Comparison of ENCODE assay signal across 20 cellular contexts in genomic region chr6:151121900-151122299, GRCh38.
DNase-seq lines count a peak whose midpoint lies in the region; ATAC-seq and TF ChIP-seq lines count a peak whose summit lies in the region.
"Had no signal": no experiment of that assay in that cellular context is flagged by ENCODE, and none has a peak within 500 bp of the region (broad histone marks: within the 10 kb centered on the region; RNA-seq: fewer than 3 reads in every experiment).

No MANE protein-coding gene starts in this region.

- H3K9me3 Mint-ChIP-seq in stimulated activated memory B cell treated with anti-CD40 and anti-IgM and Interleukin-4, amounts not matched to agents 10 μg/mL and 1 μg/mL and 100 μg/mL, for 72 hours: peaks cover under 1% of the 10 kb centered on the region
- H3K9me3 Mint-ChIP-seq in type B pancreatic cell: peaks cover 5% of the 10 kb centered on the region
- H3K9me3 Mint-ChIP-seq: activated B cell treated with CpG ODN at 0.5 μM for 24 hours; CD4-positive, CD25-positive, alpha-beta regulatory T cell had no signal

- in situ Hi-C loops in G401 (cut with HindIII; ENCODE audit: low sequenced_read_pairs): no loop called here

- TF ChIP-seq CTCF in fibroblast of mammary gland (conservative IDR thresholded peaks at IDR 0.05; ENCODE audit: control insufficient read depth, insufficient read depth, low read depth, low read length) (no peak), type B pancreatic cell (conservative IDR thresholded peaks at IDR 0.05) (no peak)

- H3K4me3 Mint-ChIP-seq in stimulated activated memory B cell treated with anti-CD40 and anti-IgM and Interleukin-4, amounts not matched to agents 10 μg/mL and 1 μg/mL and 100 μg/mL, for 72 hours: no peak overlapping the region
- no peak overlapping the region for H3K4me3 Mint-ChIP-seq in type B pancreatic cell
- H3K4me3 Mint-ChIP-seq: activated B cell treated with CpG ODN at 0.5 μM for 24 hours; activated CD4-positive, alpha-beta memory T cell treated with anti-CD3 and anti-CD28 coated beads, Interleukin-2, amount 10 ng/mL, durations not matched to agents 7 days and 5 days; CD4-positive, CD25-positive, alpha-beta regulatory T cell had no signal

- no peak overlapping the region for H3K27ac Mint-ChIP-seq in stimulated activated memory B cell treated with anti-CD40 and anti-IgM and Interleukin-4, amounts not matched to agents 10 μg/mL and 1 μg/mL and 100 μg/mL, for 72 hours
- H3K27ac Mint-ChIP-seq in type B pancreatic cell: no peak overlapping the region
- H3K27ac Mint-ChIP-seq: activated B cell treated with CpG ODN at 0.5 μM for 24 hours; activated CD4-positive, alpha-beta memory T cell treated with anti-CD3 and anti-CD28 coated beads, Interleukin-2, amount 10 ng/mL, durations not matched to agents 7 days and 5 days; CD4-positive, CD25-positive, alpha-beta regulatory T cell had no signal

- no peaks in the 10 kb centered on the region for H3K27me3 Mint-ChIP-seq in stimulated activated memory B cell treated with anti-CD40 and anti-IgM and Interleukin-4, amounts not matched to agents 10 μg/mL and 1 μg/mL and 100 μg/mL, for 72 hours
- no peaks in the 10 kb centered on the region for H3K27me3 Mint-ChIP-seq in type B pancreatic cell
- H3K27me3 Mint-ChIP-seq: activated B cell treated with CpG ODN at 0.5 μM for 24 hours; activated CD4-positive, alpha-beta memory T cell treated with anti-CD3 and anti-CD28 coated beads, Interleukin-2, amount 10 ng/mL, durations not matched to agents 7 days and 5 days had no signal

- DNase-seq in G401 (ENCODE audit: low spot score): peak; percentile 96
- DNase-seq in NCI-H69 (lab: John Stamatoyannopoulos, UW): peak; percentile 78
- peak; percentile 65 for DNase-seq in fibroblast of mammary gland (ENCODE audit: low read depth)
- DNase-seq in pons (ENCODE audit: low spot score): peak; percentile 15
- DNase-seq in type B pancreatic cell (ENCODE audit: extremely low spot score, unreplicated experiment): no peak
- DNase-seq in medulla oblongata (ENCODE audit: extremely low spot score): no peak
- DNase-seq: activated B cell treated with CpG ODN at 0.5 μM for 24 hours; activated CD4-positive, alpha-beta memory T cell treated with anti-CD3 and anti-CD28 coated beads, Interleukin-2, amount 10 ng/mL, durations not matched to agents 7 days and 5 days; activated naive CD4-positive, alpha-beta T cell treated with Interleukin-2 at 50 U/mL for 16 hours; activated T-cell treated with anti-CD3 and anti-CD28 coated beads, Interleukin-2, amount 50 U/mL, for 1 hour; CD4-positive, CD25-positive, alpha-beta regulatory T cell; HCEC 1CT; KBM-7; MV-4-11; NCI-H2029; stimulated activated CD4-positive, alpha-beta T cell treated with anti-CD3 and anti-CD28 coated beads, Interleukin-4, amount 100 ng/mL, for 24 hours had no signal

- no peak for ATAC-seq in stimulated activated memory B cell treated with anti-CD40 and anti-IgM and Interleukin-4, amounts not matched to agents 10 μg/mL and 1 μg/mL and 100 μg/mL, for 72 hours
- no peak for ATAC-seq in HG03342 (IDR thresholded peaks at IDR 0.05; ENCODE audit: unreplicated experiment)

- H3K36me3 Mint-ChIP-seq in stimulated activated memory B cell treated with anti-CD40 and anti-IgM and Interleukin-4, amounts not matched to agents 10 μg/mL and 1 μg/mL and 100 μg/mL, for 72 hours: no peaks in the 10 kb centered on the region
- peaks cover 3% of the 10 kb centered on the region for H3K36me3 Mint-ChIP-seq in type B pancreatic cell
- H3K36me3 Mint-ChIP-seq: CD4-positive, CD25-positive, alpha-beta regulatory T cell had no signal

- H3K4me3 ChIP-seq in fibroblast of mammary gland (ENCODE audit: control insufficient read depth, low read depth, low read length): no peak overlapping the region
- H3K4me3 ChIP-seq: ascending aorta, smooth muscle cell had no signal

- no peaks in the 10 kb centered on the region for H3K4me1 Mint-ChIP-seq in stimulated activated memory B cell treated with anti-CD40 and anti-IgM and Interleukin-4, amounts not matched to agents 10 μg/mL and 1 μg/mL and 100 μg/mL, for 72 hours
- peaks cover 40% of the 10 kb centered on the region for H3K4me1 Mint-ChIP-seq in type B pancreatic cell (ENCODE audit: unreplicated experiment)
- H3K4me1 Mint-ChIP-seq: activated B cell treated with CpG ODN at 0.5 μM for 24 hours; CD4-positive, CD25-positive, alpha-beta regulatory T cell had no signal

Comparison
In these comparisons a context has a peak if more than half of its experiments do, and no peak if none do; other contexts are left out.
1. DNase-seq: peak in G401 (single experiment), NCI-H69 (single experiment), fibroblast of mammary gland (single experiment) and pons (single experiment); none in type B pancreatic cell (single experiment) and medulla oblongata (single experiment).